ENCODE assay signal across 16 cellular contexts in genomic region chrX:22634081-22634480, GRCh38.
DNase-seq lines count a peak whose midpoint lies in the region; ATAC-seq and TF ChIP-seq lines count a peak whose summit lies in the region.
"Had no signal": no experiment of that assay in that cellular context is flagged by ENCODE, and none has a peak within 500 bp of the region (broad histone marks: within the 10 kb centered on the region; RNA-seq: fewer than 3 reads in every experiment).

No MANE protein-coding gene starts in this region.

- no peak overlapping the region for H2AK5ac ChIP-seq in H9 (ENCODE audit: insufficient read length, low read length)

- H3K14ac ChIP-seq in H9 (ENCODE audit: insufficient read depth, low read length), result no peak overlapping the region

- H3K56ac ChIP-seq in H9 (ENCODE audit: insufficient read length, low read depth, low read length), result no peak overlapping the region

- no peaks in the 10 kb centered on the region for H3K79me2 ChIP-seq in H9 (ENCODE audit: insufficient read depth, low read length)

- ATAC-seq in GM18520 (IDR thresholded peaks at IDR 0.05; ENCODE audit: unreplicated experiment), result no peak
- ATAC-seq: HepG2, left cardiac atrium had no signal

- H2BK12ac ChIP-seq in H9 (ENCODE audit: insufficient read length, low read depth, low read length), result no peak overlapping the region

- H4K91ac ChIP-seq in H9 (ENCODE audit: insufficient read length, low read depth, low read length), result no peak overlapping the region

- no peak overlapping the region for H4K8ac ChIP-seq in H9 (replicated peaks; ENCODE audit: insufficient read length, low read depth, low read length)

- H3K18ac ChIP-seq in H9 (ENCODE audit: insufficient read length, low read depth, low read length), result no peak overlapping the region

- no peaks in the 10 kb centered on the region for H3K4me1 ChIP-seq in H9 (ENCODE audit: insufficient read depth, low read length)
- H3K4me1 ChIP-seq: colonic mucosa, prostate gland had no signal

- WGBS in H9 (ENCODE audit: extremely low coverage, insufficient read length, low lambda C conversion rate), result no CpG with 5 or more reads among the region's 4 CpGs

- H3T11ph ChIP-seq in H9 (ENCODE audit: low read length), result no peak overlapping the region

- no peaks in the 10 kb centered on the region for H3K79me1 ChIP-seq in H9 (ENCODE audit: insufficient read depth, low read depth, low read length, poor library complexity, severe bottlenecking)

- H3K27me3 Mint-ChIP-seq in H9 (ENCODE audit: low read depth) (no peaks in the 10 kb centered on the region; the same call in 1 of the 2 replicates), mesothelial cell of epicardium (ENCODE audit: low read depth) (peaks cover 2% of the 10 kb centered on the region)
- H3K27me3 Mint-ChIP-seq: activated CD4-positive, alpha-beta memory T cell treated with anti-CD3 and anti-CD28 coated beads, Interleukin-2, amount 10 ng/mL, durations not matched to agents 7 days and 5 days; CD4-positive, alpha-beta T cell had no signal

- H4K5ac ChIP-seq in H9 (ENCODE audit: insufficient read length, low read depth, low read length), result no peak overlapping the region

- H2BK120ac ChIP-seq in H9 (ENCODE audit: low read depth, low read length, poor library complexity, severe bottlenecking), result no peak overlapping the region

- H3K9me3 Mint-ChIP-seq in H9, result peaks cover 7 to 29% of the 10 kb centered on the region in 2 experiments
- H3K9me3 Mint-ChIP-seq in mesothelial cell of epicardium, result peaks cover 37% of the 10 kb centered on the region
- H3K9me3 Mint-ChIP-seq: CD4-positive, alpha-beta T cell had no signal

- in situ Hi-C loops in brain microvascular endothelial cell (cut with HindIII; ENCODE audit: low pct_ligation_motif_present, low sequenced_read_pairs), result no loop called here

- H3K27ac ChIP-seq in H9 (ENCODE audit: insufficient read length, low read depth, low read length) (no peak overlapping the region), brain microvascular endothelial cell (peak overlapping the region; percentile 92)
- H3K27ac ChIP-seq: colonic mucosa, prostate gland had no signal

- no peaks in the 10 kb centered on the region for H3K36me3 ChIP-seq in brain microvascular endothelial cell (replicated peaks)
- H3K36me3 ChIP-seq: colonic mucosa, prostate gland had no signal

- peak overlapping the region; percentile 75 for H2BK20ac ChIP-seq in H9 (ENCODE audit: low read depth, low read length, poor library complexity, severe bottlenecking)

- peak overlapping the region in 1 of 3 experiments; percentile 66; a peak in 1 of 7 replicates for H3K27ac Mint-ChIP-seq in H9
- H3K27ac Mint-ChIP-seq in mesothelial cell of epicardium, result peak overlapping the region; percentile 30
- H3K27ac Mint-ChIP-seq: activated CD4-positive, alpha-beta memory T cell treated with anti-CD3 and anti-CD28 coated beads, Interleukin-2, amount 10 ng/mL, durations not matched to agents 7 days and 5 days; CD4-positive, alpha-beta T cell had no signal

- H3K4me1 Mint-ChIP-seq in H9 (no peaks in the 10 kb centered on the region), mesothelial cell of epicardium (peaks cover 32% of the 10 kb centered on the region)
- H3K4me1 Mint-ChIP-seq: activated CD4-positive, alpha-beta memory T cell treated with anti-CD3 and anti-CD28 coated beads, Interleukin-2, amount 10 ng/mL, durations not matched to agents 7 days and 5 days had no signal

- H3K36me3 Mint-ChIP-seq in H9 (ENCODE audit: insufficient read depth in 1 of 3, low read depth in 3 of 3) (no peaks in the 10 kb centered on the region), mesothelial cell of epicardium (no peaks in the 10 kb centered on the region)

- H3K4me3 ChIP-seq in brain microvascular endothelial cell (ENCODE audit: low read depth, low read length), result no peak overlapping the region
- H3K4me3 ChIP-seq: colonic mucosa, prostate gland had no signal

- no peak overlapping the region for H2BK15ac ChIP-seq in H9 (ENCODE audit: low read depth, low read length)

- TF ChIP-seq CTCF in H9 (conservative IDR thresholded peaks at IDR 0.05) (no peak), brain microvascular endothelial cell (IDR thresholded peaks at IDR 0.05; ENCODE audit: low read depth, low read length, missing control alignments) (no peak), mesothelial cell of epicardium (IDR thresholded peaks at IDR 0.05; ENCODE audit: unreplicated experiment) (no peak)

- no peaks in the 10 kb centered on the region for H3K23me2 ChIP-seq in H9 (ENCODE audit: insufficient read length, low read depth, low read length, poor library complexity, severe bottlenecking)

- DNase-seq in H9 (no peak), brain microvascular endothelial cell (peak; percentile 88), mesothelial cell of epicardium (ENCODE audit: low spot score in 2 of 2, unreplicated experiment in 2 of 2) (no peak), NCI-H2107 treated with DMSO at 0.1 percent for 48 hours (lab: John Stamatoyannopoulos, UW; ENCODE audit: unreplicated experiment) (no peak), NCI-H1436 treated with DMSO at 0.1 percent for 48 hours (lab: John Stamatoyannopoulos, UW) (no peak), HUDEP-2 (lab: John Stamatoyannopoulos, UW; ENCODE audit: unreplicated experiment in 76 of 76) (no peak)
- DNase-seq: activated CD4-positive, alpha-beta memory T cell treated with anti-CD3 and anti-CD28 coated beads, Interleukin-2, amount 10 ng/mL, durations not matched to agents 7 days and 5 days; CD4-positive, alpha-beta T cell; colonic mucosa; erythroblast; left cardiac atrium; NCI-H2107; NCI-H774 had no signal

- no peak overlapping the region for H3K4ac ChIP-seq in H9 (ENCODE audit: low read depth, low read length)

- H3K27me3 ChIP-seq in H9 (ENCODE audit: insufficient read depth, low read length) (no peaks in the 10 kb centered on the region), brain microvascular endothelial cell (replicated peaks) (no peaks in the 10 kb centered on the region)
- H3K27me3 ChIP-seq: colonic mucosa had no signal

- H3K4me2 ChIP-seq in H9 (ENCODE audit: insufficient read depth, insufficient read length, low read length), result no peak overlapping the region

- H3K9me3 ChIP-seq in H9 (ENCODE audit: control insufficient read depth, low read depth, low read length), result no peaks in the 10 kb centered on the region
- H3K9me3 ChIP-seq: colonic mucosa, prostate gland had no signal

- H2AFZ ChIP-seq in H9 (ENCODE audit: low read length), result no peak overlapping the region

- no peak overlapping the region for H3K9ac ChIP-seq in H9 (ENCODE audit: extremely low read depth, insufficient read length, low read length)

- H2BK5ac ChIP-seq in H9 (ENCODE audit: insufficient read length, low read length), result no peak overlapping the region

- no peak overlapping the region for H3K23ac ChIP-seq in H9 (ENCODE audit: insufficient read length, low read depth, low read length)

- no peaks in the 10 kb centered on the region for H4K20me1 ChIP-seq in H9 (ENCODE audit: control insufficient read depth, insufficient read depth, insufficient read length)

- H3K4me3 Mint-ChIP-seq in H9 (no peak overlapping the region), mesothelial cell of epicardium (no peak overlapping the region)
- H3K4me3 Mint-ChIP-seq: activated CD4-positive, alpha-beta memory T cell treated with anti-CD3 and anti-CD28 coated beads, Interleukin-2, amount 10 ng/mL, durations not matched to agents 7 days and 5 days; CD4-positive, alpha-beta T cell had no signal
